ENCODE assay signal across 9 cellular contexts in genomic region chr22:19880786-19881569, GRCh38. TPM values are rescaled to one million over a fixed set of nuclear protein-coding genes. Genes with fewer than 3 reads are reported as not detected.
DNase-seq lines count a peak whose midpoint lies in the region; ATAC-seq, FAIRE-seq and TF ChIP-seq lines count a peak whose summit lies in the region.
"Had no signal": no experiment of that assay in that cellular context is flagged by ENCODE, and none has a peak within 500 bp of the region (broad histone marks: within the 10 kb centered on the region; RNA-seq: fewer than 3 reads in every experiment).

No MANE protein-coding gene starts in this region.

- H3K36me3 ChIP-seq in lung (ENCODE audit: control insufficient read depth in 2 of 2, insufficient read depth in 2 of 2, low read length in 2 of 2): no peaks in the 10 kb centered on the region

- peak; percentile 94 for TF ChIP-seq EP300 in Ishikawa (IDR thresholded peaks at IDR 0.05; ENCODE audit: borderline replicate concordance)

- WGBS in lung, 2 donors: 61 to 73% methylated on average over 27 of the region's 27 CpGs

- POLR2A ChIA-PET in AG04449 (lab: Yijun Ruan, JAX): interaction anchor here (0.7 to 1.7 kb wide), 3 partner anchors 10 to 60 kb away, joined by 3 to 7 read pairs (median 3); partner anchors contain the start of genes COMT and TXNRD2

- TF ChIP-seq RAD21 in Ishikawa (IDR thresholded peaks at IDR 0.05; ENCODE audit: low read depth): peak; percentile 13; the same call in 1 of the 2 replicates

- H3K9me3 ChIP-seq in lung (ENCODE audit: control insufficient read depth in 2 of 2, insufficient read depth in 1 of 2, low read length in 1 of 2): no peaks in the 10 kb centered on the region

- H3K4me1 ChIP-seq in lung (ENCODE audit: control insufficient read depth in 2 of 2, insufficient read depth in 2 of 2, low read length in 2 of 2): peaks cover 0 to 16% of the 10 kb centered on the region in 2 donors

- H3K4me3 ChIP-seq in AG04449 (ENCODE audit: low read depth, low read length) (no peak overlapping the region), lung (no peak overlapping the region)

- H3K27ac ChIP-seq in lung (ENCODE audit: low read depth in 1 of 2, low read length in 1 of 2): peak overlapping the region in 1 of 2 donors; percentile 34

- no peak for ATAC-seq in lung (ENCODE audit: insufficient read depth, low FRiP score)

- CTCF ChIA-PET in AG04449 (lab: Yijun Ruan, JAX): interaction anchor here (1.1 to 2.3 kb wide), 3 partner anchors 16 to 150 kb away, joined by 3 to 8 read pairs (median 5); no protein-coding TSS in a partner anchor

- DNase-seq in AG04449 (ENCODE audit: low read depth, low spot score) (peak; percentile 68), ecto neural progenitor cell (ENCODE audit: low spot score) (peak; percentile 90), lung (ENCODE audit: low spot score) (peak; percentile 47), GM19239 (ENCODE audit: insufficient read length, low spot score) (no peak), D721Med (ENCODE audit: insufficient read length, low spot score) (no peak), SKM-1 treated with dmso at 0.1 percent for 144 hours (lab: John Stamatoyannopoulos, UW; ENCODE audit: unreplicated experiment) (no peak), NCI-H526 treated with DMSO at 0.1 percent for 48 hours (lab: John Stamatoyannopoulos, UW) (no peak)
- DNase-seq: NK-92 treated with Interleukin-12 subunit alpha and Interleukin-12 subunit beta, amount 100 ng/mL, for 24 hours had no signal

- no peak for FAIRE-seq in GM19239 (lab: Jason Lieb, UNC)
- no peak for FAIRE-seq in D721Med (lab: Jason Lieb, UNC)

- TF ChIP-seq CTCF in AG04449 (IDR thresholded peaks at IDR 0.05; ENCODE audit: insufficient read depth, low read length, missing control alignments) (no peak), lung (IDR thresholded peaks at IDR 0.05; ENCODE audit: control extremely low read depth, extremely low read depth) (no peak), D721Med (IDR thresholded peaks at IDR 0.05; ENCODE audit: insufficient read depth, missing control alignments) (no peak)

- no peaks in the 10 kb centered on the region for H3K27me3 ChIP-seq in lung (ENCODE audit: control insufficient read depth, insufficient read depth)

TF ChIP-seq in Ishikawa, 13 proteins besides CTCF, POLR2A, EP300 and RAD21:
- TF ChIP-seq TAF1 (IDR thresholded peaks at IDR 0.05; ENCODE audit: low read depth) (no peak), REST (IDR thresholded peaks at IDR 0.05; ENCODE audit: low read depth) (no peak), ZBTB7A (IDR thresholded peaks at IDR 0.05; ENCODE audit: low read depth) (peak; percentile 91), MAX (IDR thresholded peaks at IDR 0.05) (peak; percentile 38), CEBPB (IDR thresholded peaks at IDR 0.05) (peak; percentile 8; the same call in 1 of the 2 replicates), EGR1 (IDR thresholded peaks at IDR 0.05) (0 out of 2 replicates have a peak, but pooled peaks have one; percentile 39), TCF12 (IDR thresholded peaks at IDR 0.05; ENCODE audit: low read depth) (peak; percentile 95), CREB1 (IDR thresholded peaks at IDR 0.05; ENCODE audit: low read depth) (no peak), USF1 (IDR thresholded peaks at IDR 0.05) (0 out of 2 replicates have a peak, but pooled peaks have one; percentile 6), FOXM1 (IDR thresholded peaks at IDR 0.05; ENCODE audit: borderline replicate concordance, low read depth) (peak; percentile 83; the same call in 1 of the 2 replicates), YY1 (IDR thresholded peaks at IDR 0.05; ENCODE audit: low read depth) (no peak), TEAD4 (IDR thresholded peaks at IDR 0.05) (peak; percentile 100), NFIC (IDR thresholded peaks at IDR 0.05) (peak; percentile 79)

RNA-seq across cellular contexts. Expression of gene GNB1L, which starts 26.3 kb away (rescaled TPM):
- total RNA-seq in lung: 1 to 10 TPM; 4.5 to 9.3 TPM
- 1 to 10 TPM; 5.1 to 8.3 TPM for polyA plus RNA-seq in lung

RNA-seq across cellular contexts. Expression of gene RTL10, which starts 26.3 kb away (rescaled TPM):
- total RNA-seq in lung: 10 to 100 TPM; 11.4 to 22.7 TPM
- polyA plus RNA-seq in lung: 10 to 100 TPM in 1 of 2 donors, 1 to 10 TPM in 1; 7.4 to 11.7 TPM

Comparison
In these comparisons a context has a peak if more than half of its experiments do, and no peak if none do; other contexts are left out.
1. DNase-seq: peak in AG04449 (single experiment), ecto neural progenitor cell (single experiment) and lung (single experiment); none in GM19239 (single experiment), D721Med (single experiment), SKM-1 treated with dmso at 0.1 percent for 144 hours (single experiment) and NCI-H526 treated with DMSO at 0.1 percent for 48 hours (single experiment).